ENCODE assay signal across 8 cellular contexts in the genomic region with DNA sequence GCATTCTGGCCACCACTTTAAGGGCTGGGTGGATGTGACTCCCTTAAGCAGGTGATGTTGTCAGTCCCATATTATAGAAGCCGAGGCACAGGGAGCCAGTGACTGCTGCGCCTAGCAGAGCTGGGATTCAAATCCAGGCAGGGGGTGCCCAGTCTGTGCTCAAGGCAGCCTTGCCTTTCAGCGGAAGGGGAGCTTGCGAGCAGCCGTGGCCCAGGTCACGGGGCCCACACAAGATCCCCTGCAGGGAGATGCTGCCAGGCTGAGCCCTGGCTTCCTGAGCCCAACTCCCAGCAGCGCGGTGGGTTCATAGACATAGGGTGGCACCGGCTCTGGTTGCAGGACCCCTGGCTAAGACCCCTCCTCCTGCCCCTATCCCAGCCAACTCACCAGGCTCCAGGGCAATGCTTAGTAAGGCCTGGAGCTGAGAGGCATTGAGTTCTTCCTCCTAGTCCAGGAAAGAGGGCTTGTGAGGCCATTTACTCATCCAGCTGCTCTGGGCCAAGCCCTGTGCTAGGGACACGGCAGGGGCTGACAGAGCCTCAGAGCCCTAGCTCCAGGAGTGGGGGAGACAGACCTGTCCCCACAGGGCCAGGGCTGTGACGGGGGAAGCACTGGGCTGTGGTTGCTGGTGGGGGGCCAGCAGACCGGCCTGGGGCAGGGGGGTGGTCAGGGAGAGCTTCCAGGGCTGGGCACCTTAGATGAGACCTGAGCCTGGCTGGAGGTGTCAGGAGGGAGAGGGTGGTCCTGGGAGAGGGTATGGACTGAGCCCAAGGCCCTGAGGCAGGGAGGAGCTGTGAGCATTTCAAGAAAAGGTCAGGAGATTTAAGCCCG. TPM values are rescaled to one million over a fixed set of nuclear protein-coding genes. Genes with fewer than 3 reads are reported as not detected.
A peak's percentile ranks its signal among the peaks of the same experiment; 100 is the strongest.
DNase-seq lines count a peak whose midpoint lies in the region; ATAC-seq and TF ChIP-seq lines count a peak whose summit lies in the region.

No MANE protein-coding gene starts in this region.

- peaks cover 52% of the 10 kb centered on the region for H3F3A ChIP-seq in SK-N-SH (replicated peaks; ENCODE audit: insufficient read depth)

- H3K9ac ChIP-seq in SK-N-SH = no peak overlapping the region

- H3K36me3 Mint-ChIP-seq in central memory CD8-positive, alpha-beta T cell (ENCODE audit: insufficient read depth) = peaks cover 30% of the 10 kb centered on the region

- no peaks in the 10 kb centered on the region for H3K9me2 ChIP-seq in SK-N-SH

- no peak for TF ChIP-seq CTCF in SK-N-SH (IDR thresholded peaks at IDR 0.05)
- TF ChIP-seq CTCF in mucosa of descending colon (IDR thresholded peaks at IDR 0.05) = no peak

- CTCF ChIA-PET in SK-N-SH (lab: Yijun Ruan, JAX) = interaction anchor here (0.6 to 2.7 kb wide), 4 partner anchors 9 to 357 kb away, joined by 3 to 16 read pairs (median 3); partner anchors contain the start of genes FAM98C, MRPS12 and SARS2

- POLR2A ChIA-PET in SK-N-SH (lab: Yijun Ruan, JAX) = interaction anchor here (0.7 to 1.1 kb wide), 2 partner anchors 39 to 206 kb away, joined by 3 read pairs; partner anchors contain the start of gene LGALS7

- peaks cover 7 to 12% of the 10 kb centered on the region in 2 experiments; a peak in 3 of 4 replicates for H3K4me1 ChIP-seq in SK-N-SH (ENCODE audit: control insufficient read depth in 1 of 2, insufficient read depth in 2 of 2, low read depth in 1 of 2, low read length in 1 of 2)
- H3K4me1 ChIP-seq in mucosa of descending colon (ENCODE audit: low read depth) = peaks cover 40% of the 10 kb centered on the region

- H3K27me3 Mint-ChIP-seq in central memory CD8-positive, alpha-beta T cell = no peaks in the 10 kb centered on the region

- H3K79me2 ChIP-seq in SK-N-SH (ENCODE audit: insufficient read depth) = no peaks in the 10 kb centered on the region

- H3K27ac ChIP-seq in SK-N-SH (ENCODE audit: low read depth in 2 of 2, low read length in 1 of 2) = peak overlapping the region in 1 of 2 experiments; percentile 48; a peak in 3 of 4 replicates

- no peak overlapping the region; the same call in 1 of the 2 replicates for H3K4me2 ChIP-seq in SK-N-SH

- no peaks in the 10 kb centered on the region for H3K27me3 ChIP-seq in SK-N-SH (ENCODE audit: insufficient read depth)

- intact Hi-C loops in mucosa of descending colon (cut with DNase I, micrococcal nuclease) = no loop called here

- H3K27ac Mint-ChIP-seq in central memory CD8-positive, alpha-beta T cell (ENCODE audit: low read depth) = peak overlapping the region; percentile 93

- H3K4me3 ChIP-seq in SK-N-SH (ENCODE audit: low read depth in 2 of 2, low read length in 1 of 2) = no peak overlapping the region
- no peak overlapping the region for H3K4me3 ChIP-seq in mucosa of descending colon

- peak; percentile 40 for ATAC-seq in central memory CD8-positive, alpha-beta T cell (replicated peaks; ENCODE audit: extremely low read depth, poor library complexity, severe bottlenecking)
- ATAC-seq in mucosa of descending colon (peak; percentile 37), HG03520 (IDR thresholded peaks at IDR 0.05; ENCODE audit: unreplicated experiment) (no peak)

- peaks cover 10% of the 10 kb centered on the region; the same call in 1 of the 2 replicates for H4K20me1 ChIP-seq in SK-N-SH (ENCODE audit: insufficient read depth)

- WGBS in SK-N-SH (ENCODE audit: low lambda C conversion rate) = 72% methylated on average over 9 of the region's 13 CpGs

- TF ChIP-seq RAD21 in SK-N-SH (IDR thresholded peaks at IDR 0.05; ENCODE audit: low read length) = no peak

- H3K9me3 ChIP-seq in SK-N-SH = no peaks in the 10 kb centered on the region
- no peaks in the 10 kb centered on the region for H3K9me3 ChIP-seq in mucosa of descending colon

- peak overlapping the region; percentile 65 for H3K4me3 Mint-ChIP-seq in central memory CD8-positive, alpha-beta T cell

- no peaks in the 10 kb centered on the region for H3K9me3 Mint-ChIP-seq in central memory CD8-positive, alpha-beta T cell

- peaks cover 21 to 22% of the 10 kb centered on the region in 2 experiments for H3K36me3 ChIP-seq in SK-N-SH (replicated peaks in 1 of 2; ENCODE audit: control insufficient read depth in 1 of 2, insufficient read depth in 2 of 2, low read length in 1 of 2)
- H3K36me3 ChIP-seq in mucosa of descending colon (ENCODE audit: low read depth) = no peaks in the 10 kb centered on the region

- peaks cover 69% of the 10 kb centered on the region for H3K4me1 Mint-ChIP-seq in central memory CD8-positive, alpha-beta T cell

- DNase-seq in stimulated activated CD4-positive, alpha-beta T cell treated with anti-CD3 and anti-CD28 coated beads, Interleukin-4, amount 100 ng/mL, for 24 hours = peak; percentile 19
- no peak for DNase-seq in stimulated activated CD4-positive, alpha-beta T cell treated with anti-CD3 and anti-CD28 coated beads, Interleukin-12 subunit alpha, Interleukin-12 subunit beta, amount 100 ng/mL, for 4 hours
- DNase-seq in SK-N-SH (no peak), mucosa of descending colon (peak; percentile 59 to 79 (median 63)), NCI-H345 (lab: John Stamatoyannopoulos, UW) (no peak), kidney glomerular epithelial cell (lab: John Stamatoyannopoulos, UW) (no peak)
- no peak for DNase-seq in central memory CD8-positive, alpha-beta T cell (ENCODE audit: low spot score in 2 of 2)

- no peak overlapping the region for H2AFZ ChIP-seq in SK-N-SH (ENCODE audit: low read depth)

- TF ChIP-seq EP300 in SK-N-SH (IDR thresholded peaks at IDR 0.05; ENCODE audit: borderline replicate concordance in 1 of 2, low read depth in 1 of 2, low read length in 1 of 2) = no peak

TF ChIP-seq in SK-N-SH, 30 proteins besides CTCF, POLR2A, EP300 and RAD21:
- TF ChIP-seq RCOR1 (IDR thresholded peaks at IDR 0.05; ENCODE audit: low read length) (no peak), MEF2A (IDR thresholded peaks at IDR 0.05; ENCODE audit: borderline replicate concordance, low read depth) (no peak), POLR2AphosphoS5 (IDR thresholded peaks at IDR 0.05; ENCODE audit: low read depth, low read length) (peak; percentile 9), PBX3 (IDR thresholded peaks at IDR 0.05) (no peak)
- TF ChIP-seq, protein P1, sequence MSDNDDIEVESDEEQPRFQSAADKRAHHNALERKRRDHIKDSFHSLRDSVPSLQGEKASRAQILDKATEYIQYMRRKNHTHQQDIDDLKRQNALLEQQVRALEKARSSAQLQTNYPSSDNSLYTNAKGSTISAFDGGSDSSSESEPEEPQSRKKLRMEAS (IDR thresholded peaks at IDR 0.05; ENCODE audit: low read depth) = no peak
TF ChIP-seq in SK-N-SH: peak in this region for 1.

RNA-seq across cellular contexts. Expression of gene CAPN12, which starts 9.6 kb away (rescaled TPM):
- 1.7 and 3.0 TPM in 2 replicates for polyA plus RNA-seq in SK-N-SH (2012; rRNA removed)
- 0.48 and 0.50 TPM in 2 replicates for polyA plus RNA-seq in SK-N-SH (2012; cell fraction: cytosol; rRNA removed)
- polyA plus RNA-seq in SK-N-SH (2012; cell fraction: nucleus; rRNA removed) = 14.5 and 19.0 TPM in 2 replicates
- total RNA-seq in mucosa of descending colon = 10 to 100 TPM in 2 of 3 donors, 1 to 10 TPM in 1; 3.1 to 15.9 (median 14.9) TPM

RNA-seq across cellular contexts. Expression of gene LGALS7, which starts 38.7 kb away (rescaled TPM):
- polyA plus RNA-seq in SK-N-SH (2012; rRNA removed) = not detected in 2 replicates
- not detected in 2 replicates for polyA plus RNA-seq in SK-N-SH (2012; cell fraction: cytosol; rRNA removed)
- not detected in 2 replicates for polyA plus RNA-seq in SK-N-SH (2012; cell fraction: nucleus; rRNA removed)
- total RNA-seq in mucosa of descending colon = not detected

RNA-seq across cellular contexts. Expression of gene LGALS7B, which starts 54.4 kb away (rescaled TPM):
- polyA plus RNA-seq in SK-N-SH (2012; rRNA removed) = not detected in 2 replicates
- polyA plus RNA-seq in SK-N-SH (2012; cell fraction: cytosol; rRNA removed) = not detected in 2 replicates
- not detected in 2 replicates for polyA plus RNA-seq in SK-N-SH (2012; cell fraction: nucleus; rRNA removed)
- not detected for total RNA-seq in mucosa of descending colon

Comparison
In these comparisons a context has a peak if more than half of its experiments do, and no peak if none do; other contexts are left out.
1. DNase-seq: peak in stimulated activated CD4-positive, alpha-beta T cell treated with anti-CD3 and anti-CD28 coated beads, Interleukin-4, amount 100 ng/mL, for 24 hours (single experiment) and mucosa of descending colon (3 of 3); none in stimulated activated CD4-positive, alpha-beta T cell treated with anti-CD3 and anti-CD28 coated beads, Interleukin-12 subunit alpha, Interleukin-12 subunit beta, amount 100 ng/mL, for 4 hours (single experiment), SK-N-SH (single experiment), central memory CD8-positive, alpha-beta T cell (0 of 2), NCI-H345 (single experiment) and kidney glomerular epithelial cell (single experiment).